ENCODE assay signal across 8 cellular contexts in genomic region chr5:88826959-88827585, GRCh38. TPM values are rescaled to one million over a fixed set of nuclear protein-coding genes. Genes with fewer than 3 reads are reported as not detected.
A peak's percentile ranks its signal among the peaks of the same experiment; 100 is the strongest.
DNase-seq lines count a peak whose midpoint lies in the region; ATAC-seq and TF ChIP-seq lines count a peak whose summit lies in the region.

No MANE protein-coding gene starts in this region.

- no peak for TF ChIP-seq EP300 in stomach (IDR thresholded peaks at IDR 0.05)

- H3K4me1 Mint-ChIP-seq in IgD-negative memory B cell: peaks cover 25 to 63% (median 32%) of the 10 kb centered on the region in 3 donors
- peaks cover 27% of the 10 kb centered on the region for H3K4me1 Mint-ChIP-seq in activated naive CD8-positive, alpha-beta T cell treated with anti-CD3 and anti-CD28 coated beads, Interleukin-2, amount 10 ng/mL, durations not matched to agents 7 days and 5 days

- H3K27ac ChIP-seq in stomach: peak overlapping the region in 4 of 5 donors; percentile 7 to 75 (median 66)

- no peak for TF ChIP-seq POLR2A in stomach (IDR thresholded peaks at IDR 0.05)

- H3K9me3 ChIP-seq in stomach: no peaks in the 10 kb centered on the region

- peaks cover 9% of the 10 kb centered on the region for H3K36me3 Mint-ChIP-seq in IgD-negative memory B cell
- no peaks in the 10 kb centered on the region for H3K36me3 Mint-ChIP-seq in activated naive CD8-positive, alpha-beta T cell treated with anti-CD3 and anti-CD28 coated beads, Interleukin-2, amount 10 ng/mL, durations not matched to agents 7 days and 5 days

- H3K36me3 ChIP-seq in stomach: peaks cover 0 to 5% (median 2%) of the 10 kb centered on the region in 4 donors

- peak overlapping the region; percentile 65 to 97 (median 82) for H3K4me3 Mint-ChIP-seq in IgD-negative memory B cell
- H3K4me3 Mint-ChIP-seq in activated naive CD8-positive, alpha-beta T cell treated with anti-CD3 and anti-CD28 coated beads, Interleukin-2, amount 10 ng/mL, durations not matched to agents 7 days and 5 days: peak overlapping the region; percentile 45

- no peaks in the 10 kb centered on the region for H3K27me3 Mint-ChIP-seq in IgD-negative memory B cell
- H3K27me3 Mint-ChIP-seq in activated naive CD8-positive, alpha-beta T cell treated with anti-CD3 and anti-CD28 coated beads, Interleukin-2, amount 10 ng/mL, durations not matched to agents 7 days and 5 days: peaks cover 2% of the 10 kb centered on the region

- POLR2A ChIA-PET in activated naive CD8-positive, alpha-beta T cell treated with anti-CD3 and anti-CD28 coated beads, Interleukin-2, amount 10 ng/mL, durations not matched to agents 7 days and 5 days (lab: Charles Lee): no interaction called here

- H3K4me1 ChIP-seq in stomach: peaks cover 4 to 45% (median 21%) of the 10 kb centered on the region in 4 donors

- DNase-seq in GM12864 (ENCODE audit: low read depth) (peak; percentile 91), iPS-NIHi7 (ENCODE audit: extremely low spot score) (peak; percentile 14), stomach (no peak), NCI-H1092 (lab: John Stamatoyannopoulos, UW) (no peak)
- no peak for DNase-seq in activated naive CD8-positive, alpha-beta T cell treated with anti-CD3 and anti-CD28 coated beads, Interleukin-2, amount 10 ng/mL, durations not matched to agents 7 days and 5 days
- no peak for DNase-seq in activated CD4-positive, alpha-beta T cell treated with anti-CD3 and anti-CD28 coated beads, Interleukin-2, amount 50 U/mL, for 48 hours

- peak; percentile 66 for ATAC-seq in GM21786 (IDR thresholded peaks at IDR 0.05; ENCODE audit: unreplicated experiment)
- peak; percentile 44 for ATAC-seq in activated naive CD8-positive, alpha-beta T cell treated with anti-CD3 and anti-CD28 coated beads, Interleukin-2, amount 10 ng/mL, durations not matched to agents 7 days and 5 days (ENCODE audit: low read depth)

- WGBS in stomach, 5 donors: 27 to 34% (median 29%) methylated on average over 6 of the region's 6 CpGs

- intact Hi-C loops in stomach (cut with DNase I; ENCODE audit: low total_unique reads): no loop called here

- H3K27ac Mint-ChIP-seq in IgD-negative memory B cell: peak overlapping the region; percentile 84 to 99 (median 92)
- H3K27ac Mint-ChIP-seq in activated naive CD8-positive, alpha-beta T cell treated with anti-CD3 and anti-CD28 coated beads, Interleukin-2, amount 10 ng/mL, durations not matched to agents 7 days and 5 days: no peak overlapping the region

- TF ChIP-seq CTCF in GM12864 (IDR thresholded peaks at IDR 0.05; ENCODE audit: low read depth, low read length, missing control alignments) (no peak), stomach (IDR thresholded peaks at IDR 0.05) (no peak)

- no peaks in the 10 kb centered on the region for H3K9me3 Mint-ChIP-seq in IgD-negative memory B cell
- no peaks in the 10 kb centered on the region for H3K9me3 Mint-ChIP-seq in activated naive CD8-positive, alpha-beta T cell treated with anti-CD3 and anti-CD28 coated beads, Interleukin-2, amount 10 ng/mL, durations not matched to agents 7 days and 5 days

- peak overlapping the region; percentile 38; the same call in 1 of the 2 replicates for H3K4me3 ChIP-seq in GM12864 (ENCODE audit: low read depth, low read length)
- H3K4me3 ChIP-seq in stomach: no peak overlapping the region

- H3K27me3 ChIP-seq in stomach: no peaks in the 10 kb centered on the region

RNA-seq across cellular contexts. Expression of gene MEF2C, which starts 55.9 kb away (rescaled TPM):
- polyA plus RNA-seq in IgD-negative memory B cell: 238 TPM
- total RNA-seq in activated naive CD8-positive, alpha-beta T cell treated with anti-CD3 and anti-CD28 coated beads, Interleukin-2, amount 10 ng/mL, durations not matched to agents 7 days and 5 days: under 1 TPM; 0.60 to 0.86 TPM
- 10 to 100 TPM; 13.6 to 48.1 (median 22.8) TPM for total RNA-seq in stomach
- polyA plus RNA-seq in stomach: 10 to 100 TPM in 1 of 3 donors, 1 to 10 TPM in 2; 3.0 to 12.7 (median 4.9) TPM

Comparison
In these comparisons a context has a peak if more than half of its experiments do, and no peak if none do; other contexts are left out.
1. DNase-seq: peak in GM12864 (single experiment) and iPS-NIHi7 (single experiment); none in activated naive CD8-positive, alpha-beta T cell treated with anti-CD3 and anti-CD28 coated beads, Interleukin-2, amount 10 ng/mL, durations not matched to agents 7 days and 5 days (single experiment), stomach (single experiment), activated CD4-positive, alpha-beta T cell treated with anti-CD3 and anti-CD28 coated beads, Interleukin-2, amount 50 U/mL, for 48 hours (0 of 2) and NCI-H1092 (single experiment).
2. RNA of gene MEF2C, which starts 55.9 kb away (total RNA-seq): 13.6 to 48.1 TPM in stomach; 0.60 to 0.86 TPM in activated naive CD8-positive, alpha-beta T cell treated with anti-CD3 and anti-CD28 coated beads, Interleukin-2, amount 10 ng/mL, durations not matched to agents 7 days and 5 days; every median in the first group is over 4 times any median in the second.